In genomic region chr18:27750014-27750413, GRCh38 we compare ENCODE assay signal across 8 cellular contexts.
DNase-seq lines count a peak whose midpoint lies in the region; ATAC-seq and TF ChIP-seq lines count a peak whose summit lies in the region.

No MANE protein-coding gene starts in this region.

- H2AFZ ChIP-seq in GM23248 (no peak overlapping the region), neural progenitor cell (replicated peaks) (no peak overlapping the region)

- H3K27ac Mint-ChIP-seq in endodermal cell = peak overlapping the region; percentile 25
- H3K27ac Mint-ChIP-seq in neural progenitor cell = peak overlapping the region; percentile 25
- no peak overlapping the region for H3K27ac Mint-ChIP-seq in CD14-positive monocyte

- BruUV-seq in A673 (replicated peaks; lab: Mats Ljungman, UMichigan) = no TSS peak

- TF ChIP-seq CTCF in A673 (conservative IDR thresholded peaks at IDR 0.05; ENCODE audit: low read depth, low read length) (peak; percentile 71), endodermal cell (conservative IDR thresholded peaks at IDR 0.05) (peak; percentile 90), neural progenitor cell (IDR thresholded peaks at IDR 0.05) (peak; percentile 56), CD14-positive monocyte (IDR thresholded peaks at IDR 0.05) (no peak)

- no peaks in the 10 kb centered on the region for H3K4me1 ChIP-seq in A673 (ENCODE audit: insufficient read depth, low read length, poor library complexity, severe bottlenecking)
- no peaks in the 10 kb centered on the region for H3K4me1 ChIP-seq in GM23248 (ENCODE audit: insufficient read depth)
- H3K4me1 ChIP-seq in endodermal cell (ENCODE audit: control insufficient read depth, insufficient read depth, low read length) = no peaks in the 10 kb centered on the region
- H3K4me1 ChIP-seq in neural progenitor cell = peaks cover 20% of the 10 kb centered on the region

- H3K9me3 Mint-ChIP-seq in endodermal cell (no peaks in the 10 kb centered on the region), neural progenitor cell (peaks cover 10% of the 10 kb centered on the region), CD14-positive monocyte (peaks cover 0 to 4% (median 0%) of the 10 kb centered on the region in 7 donors)

- POLR2A ChIA-PET in A673 (lab: Charles Lee; ENCODE audit: low non-redundant PET) = interaction anchor here (0.7 kb wide), 1 partner anchor 46 kb away, joined by 3 read pairs; no protein-coding TSS in a partner anchor

- H4K20me1 ChIP-seq in GM23248 (ENCODE audit: insufficient read depth) (no peaks in the 10 kb centered on the region; the same call in 1 of the 2 replicates), neural progenitor cell (ENCODE audit: low read depth) (no peaks in the 10 kb centered on the region)

- WGBS in GM23248 (ENCODE audit: low coverage in 1 of 2, low lambda C conversion rate in 2 of 2, missing lambda C conversion rate in 2 of 2), 2 experiments = 11 to 14% methylated on average over 3 of the region's 3 CpGs
- WGBS in endodermal cell (ENCODE audit: insufficient coverage in 1 of 2, insufficient read length in 1 of 2), 2 experiments = 4 to 23% methylated on average over 3 of the region's 3 CpGs

- no peaks in the 10 kb centered on the region for H3K36me3 Mint-ChIP-seq in endodermal cell (ENCODE audit: low read depth)
- peaks cover 12% of the 10 kb centered on the region for H3K36me3 Mint-ChIP-seq in neural progenitor cell
- H3K36me3 Mint-ChIP-seq in CD14-positive monocyte = no peaks in the 10 kb centered on the region

- CTCF ChIA-PET in A673 (lab: Charles Lee) = interaction anchor here (0.6 to 2.0 kb wide), 7 partner anchors 26 to 145 kb away, joined by 3 to 16 read pairs (median 5); no protein-coding TSS in a partner anchor

- no peak overlapping the region for H3K4me2 ChIP-seq in GM23248 (ENCODE audit: unreplicated experiment)
- no peak overlapping the region for H3K4me2 ChIP-seq in neural progenitor cell

- intact Hi-C loops in A673 (cut with micrococcal nuclease; ENCODE audit: unreplicated experiment) = loop anchor here (2.0 kb wide), 2 partner anchors 65 to 145 kb away; no protein-coding TSS in a partner anchor
- intact Hi-C loops in CD14-positive monocyte (cut with micrococcal nuclease) = no loop called here

- no peak overlapping the region for H3K4me3 Mint-ChIP-seq in endodermal cell
- H3K4me3 Mint-ChIP-seq in neural progenitor cell = no peak overlapping the region
- H3K4me3 Mint-ChIP-seq in CD14-positive monocyte = no peak overlapping the region

- in situ Hi-C loops in GM23248 (cut with MboI) = loop anchor here (10.0 kb wide), 1 partner anchor 135 kb away; no protein-coding TSS in a partner anchor

- H3K36me3 ChIP-seq in A673 (ENCODE audit: insufficient read depth, low read length, poor library complexity, severe bottlenecking) = no peaks in the 10 kb centered on the region
- no peaks in the 10 kb centered on the region for H3K36me3 ChIP-seq in GM23248 (ENCODE audit: low read depth)
- H3K36me3 ChIP-seq in endodermal cell (ENCODE audit: control insufficient read depth, insufficient read depth, low read length) = no peaks in the 10 kb centered on the region
- no peaks in the 10 kb centered on the region for H3K36me3 ChIP-seq in neural progenitor cell

- H3K27ac ChIP-seq in A673 (ENCODE audit: low read depth, low read length, poor library complexity, severe bottlenecking) = no peak overlapping the region
- H3K27ac ChIP-seq in GM23248 = no peak overlapping the region
- no peak overlapping the region for H3K27ac ChIP-seq in endodermal cell (ENCODE audit: low read depth, low read length)
- H3K27ac ChIP-seq in neural progenitor cell = no peak overlapping the region

- peaks cover 26% of the 10 kb centered on the region for H3K27me3 ChIP-seq in A673 (replicated peaks; ENCODE audit: insufficient read depth, low read depth, low read length, poor library complexity)
- peaks cover 53% of the 10 kb centered on the region for H3K27me3 ChIP-seq in GM23248 (replicated peaks; ENCODE audit: insufficient read depth)
- no peaks in the 10 kb centered on the region for H3K27me3 ChIP-seq in endodermal cell (ENCODE audit: control insufficient read depth, insufficient read depth, low read length, poor library complexity, severe bottlenecking)
- H3K27me3 ChIP-seq in neural progenitor cell = no peaks in the 10 kb centered on the region

- no peak overlapping the region for H3K9ac ChIP-seq in GM23248
- no peak overlapping the region for H3K9ac ChIP-seq in endodermal cell (ENCODE audit: extremely low read depth, low read length, poor library complexity, severe bottlenecking)
- no peak overlapping the region for H3K9ac ChIP-seq in neural progenitor cell

- DNase-seq in A673 (ENCODE audit: low spot score) (peak; percentile 72), GM23248 (peak; percentile 66), NCI-H82 treated with DMSO at 0.1 percent for 48 hours (lab: John Stamatoyannopoulos, UW; ENCODE audit: unreplicated experiment) (peak; percentile 59), endodermal cell (peak; percentile 92), neural progenitor cell (ENCODE audit: low spot score) (peak; percentile 20), CD14-positive monocyte (ENCODE audit: low spot score) (no peak)

- H3K79me2 ChIP-seq in GM23248 (ENCODE audit: insufficient read depth) = no peaks in the 10 kb centered on the region
- no peaks in the 10 kb centered on the region for H3K79me2 ChIP-seq in neural progenitor cell (ENCODE audit: low read depth)

- H3K27me3 Mint-ChIP-seq in endodermal cell (ENCODE audit: insufficient read depth) = no peaks in the 10 kb centered on the region
- peaks cover 6% of the 10 kb centered on the region for H3K27me3 Mint-ChIP-seq in neural progenitor cell (ENCODE audit: insufficient read depth, low read depth)
- H3K27me3 Mint-ChIP-seq in CD14-positive monocyte (ENCODE audit: low read depth in 3 of 3) = no peaks in the 10 kb centered on the region

- H3F3A ChIP-seq in GM23248 (ENCODE audit: insufficient read depth) (no peaks in the 10 kb centered on the region), neural progenitor cell (ENCODE audit: low read depth) (peaks cover 11% of the 10 kb centered on the region)

- no peak overlapping the region for H3K4me3 ChIP-seq in A673 (ENCODE audit: low read depth, low read length, poor library complexity, severe bottlenecking)
- H3K4me3 ChIP-seq in GM23248 = no peak overlapping the region
- H3K4me3 ChIP-seq in endodermal cell (ENCODE audit: low read length) = no peak overlapping the region
- no peak overlapping the region for H3K4me3 ChIP-seq in neural progenitor cell

- H3K4me1 Mint-ChIP-seq in endodermal cell (peaks cover 16% of the 10 kb centered on the region), neural progenitor cell (peaks cover 23% of the 10 kb centered on the region), CD14-positive monocyte (no peaks in the 10 kb centered on the region)

- H3K9me2 ChIP-seq in GM23248 (ENCODE audit: insufficient read depth) = no peaks in the 10 kb centered on the region

- no peaks in the 10 kb centered on the region for H3K9me3 ChIP-seq in A673 (ENCODE audit: low read depth, low read length, poor library complexity, severe bottlenecking)
- H3K9me3 ChIP-seq in GM23248 (ENCODE audit: low read depth) = no peaks in the 10 kb centered on the region
- no peaks in the 10 kb centered on the region for H3K9me3 ChIP-seq in endodermal cell (ENCODE audit: control insufficient read depth, low read length)
- no peaks in the 10 kb centered on the region for H3K9me3 ChIP-seq in neural progenitor cell (ENCODE audit: low read depth)

- ATAC-seq in GM21737 (IDR thresholded peaks at IDR 0.05; ENCODE audit: unreplicated experiment) (no peak), HG03342 (IDR thresholded peaks at IDR 0.05; ENCODE audit: unreplicated experiment) (no peak)

Comparison
In these comparisons a context has a peak if more than half of its experiments do, and no peak if none do; other contexts are left out.
1. H3K27ac Mint-ChIP-seq: peak in endodermal cell (single experiment) and neural progenitor cell (single experiment); none in CD14-positive monocyte (0 of 7).